In the genomic region with DNA sequence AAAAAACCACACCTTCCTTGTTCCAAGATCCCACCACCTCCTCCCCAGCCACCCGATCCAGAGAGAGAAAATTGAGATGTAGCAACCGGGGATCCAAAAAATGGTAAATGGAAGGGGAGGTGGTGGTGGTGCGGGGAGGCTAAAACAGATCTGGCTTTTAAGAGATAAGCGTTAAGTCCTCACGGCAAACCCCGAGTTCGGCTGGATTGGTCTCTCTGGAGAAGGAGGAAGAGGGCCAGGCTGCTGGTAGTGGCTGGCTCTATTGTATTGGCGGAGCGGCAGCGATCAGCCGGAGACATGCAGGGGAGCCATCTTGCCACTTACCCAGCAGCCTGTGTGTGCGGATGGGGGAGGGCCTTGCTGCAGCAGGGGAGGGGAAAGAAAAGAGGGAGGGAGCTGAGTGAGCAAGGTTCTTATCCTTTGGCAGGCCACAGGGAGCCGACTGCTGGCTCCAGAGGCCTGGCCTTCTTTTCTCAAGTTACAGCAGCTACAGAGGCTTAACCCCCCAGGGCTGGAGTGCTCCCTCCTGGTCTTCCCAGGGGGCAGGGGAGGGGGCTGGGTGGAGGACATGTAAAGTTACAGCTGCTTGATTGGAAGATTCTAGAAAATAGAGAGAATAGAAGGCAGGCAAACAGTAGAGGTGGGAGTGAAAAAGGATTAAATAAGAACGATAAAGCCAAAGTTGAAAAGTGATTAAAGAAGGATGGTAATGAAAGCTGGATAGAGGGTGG, we compare ENCODE assay signal across 1 cellular context.
TF ChIP-seq lines count a peak whose summit lies in the region.

No MANE protein-coding gene starts in this region.

TF ChIP-seq in GM23338, 12 proteins besides CTCF, POLR2A, EP300 and RAD21:
- no peak for TF ChIP-seq NANOG (IDR thresholded peaks at IDR 0.05; ENCODE audit: borderline replicate concordance)
- TF ChIP-seq, protein P1, sequence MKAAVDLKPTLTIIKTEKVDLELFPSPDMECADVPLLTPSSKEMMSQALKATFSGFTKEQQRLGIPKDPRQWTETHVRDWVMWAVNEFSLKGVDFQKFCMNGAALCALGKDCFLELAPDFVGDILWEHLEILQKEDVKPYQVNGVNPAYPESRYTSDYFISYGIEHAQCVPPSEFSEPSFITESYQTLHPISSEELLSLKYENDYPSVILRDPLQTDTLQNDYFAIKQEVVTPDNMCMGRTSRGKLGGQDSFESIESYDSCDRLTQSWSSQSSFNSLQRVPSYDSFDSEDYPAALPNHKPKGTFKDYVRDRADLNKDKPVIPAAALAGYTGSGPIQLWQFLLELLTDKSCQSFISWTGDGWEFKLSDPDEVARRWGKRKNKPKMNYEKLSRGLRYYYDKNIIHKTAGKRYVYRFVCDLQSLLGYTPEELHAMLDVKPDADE (IDR thresholded peaks at IDR 0.05): no peak
- no peak for TF ChIP-seq ZNF114 (CRISPR knock-in tag; IDR thresholded peaks at IDR 0.05)
- no peak for TF ChIP-seq EZH2phosphoT487 (IDR thresholded peaks at IDR 0.05; ENCODE audit: unreplicated experiment)
- TF ChIP-seq EZH2 (IDR thresholded peaks at IDR 0.05; ENCODE audit: low read depth, unreplicated experiment): no peak
- TF ChIP-seq CREB1 (CRISPR knock-in tag; IDR thresholded peaks at IDR 0.05; ENCODE audit: low read depth): 0 out of 2 replicates have a peak, but pooled peaks have one; percentile 31
- TF ChIP-seq ZNF331 (CRISPR knock-in tag; IDR thresholded peaks at IDR 0.05; ENCODE audit: low read depth): no peak
- TF ChIP-seq POLR2AphosphoS5 (IDR thresholded peaks at IDR 0.05; ENCODE audit: low read depth): peak; percentile 93
- TF ChIP-seq STAT1 (IDR thresholded peaks at IDR 0.05; ENCODE audit: unreplicated experiment): no peak
- TF ChIP-seq, protein P2, sequence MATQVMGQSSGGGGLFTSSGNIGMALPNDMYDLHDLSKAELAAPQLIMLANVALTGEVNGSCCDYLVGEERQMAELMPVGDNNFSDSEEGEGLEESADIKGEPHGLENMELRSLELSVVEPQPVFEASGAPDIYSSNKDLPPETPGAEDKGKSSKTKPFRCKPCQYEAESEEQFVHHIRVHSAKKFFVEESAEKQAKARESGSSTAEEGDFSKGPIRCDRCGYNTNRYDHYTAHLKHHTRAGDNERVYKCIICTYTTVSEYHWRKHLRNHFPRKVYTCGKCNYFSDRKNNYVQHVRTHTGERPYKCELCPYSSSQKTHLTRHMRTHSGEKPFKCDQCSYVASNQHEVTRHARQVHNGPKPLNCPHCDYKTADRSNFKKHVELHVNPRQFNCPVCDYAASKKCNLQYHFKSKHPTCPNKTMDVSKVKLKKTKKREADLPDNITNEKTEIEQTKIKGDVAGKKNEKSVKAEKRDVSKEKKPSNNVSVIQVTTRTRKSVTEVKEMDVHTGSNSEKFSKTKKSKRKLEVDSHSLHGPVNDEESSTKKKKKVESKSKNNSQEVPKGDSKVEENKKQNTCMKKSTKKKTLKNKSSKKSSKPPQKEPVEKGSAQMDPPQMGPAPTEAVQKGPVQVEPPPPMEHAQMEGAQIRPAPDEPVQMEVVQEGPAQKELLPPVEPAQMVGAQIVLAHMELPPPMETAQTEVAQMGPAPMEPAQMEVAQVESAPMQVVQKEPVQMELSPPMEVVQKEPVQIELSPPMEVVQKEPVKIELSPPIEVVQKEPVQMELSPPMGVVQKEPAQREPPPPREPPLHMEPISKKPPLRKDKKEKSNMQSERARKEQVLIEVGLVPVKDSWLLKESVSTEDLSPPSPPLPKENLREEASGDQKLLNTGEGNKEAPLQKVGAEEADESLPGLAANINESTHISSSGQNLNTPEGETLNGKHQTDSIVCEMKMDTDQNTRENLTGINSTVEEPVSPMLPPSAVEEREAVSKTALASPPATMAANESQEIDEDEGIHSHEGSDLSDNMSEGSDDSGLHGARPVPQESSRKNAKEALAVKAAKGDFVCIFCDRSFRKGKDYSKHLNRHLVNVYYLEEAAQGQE (IDR thresholded peaks at IDR 0.05; ENCODE audit: unreplicated experiment): no peak
- no peak for TF ChIP-seq JUNB (IDR thresholded peaks at IDR 0.05; ENCODE audit: unreplicated experiment)
- TF ChIP-seq, protein P3, sequence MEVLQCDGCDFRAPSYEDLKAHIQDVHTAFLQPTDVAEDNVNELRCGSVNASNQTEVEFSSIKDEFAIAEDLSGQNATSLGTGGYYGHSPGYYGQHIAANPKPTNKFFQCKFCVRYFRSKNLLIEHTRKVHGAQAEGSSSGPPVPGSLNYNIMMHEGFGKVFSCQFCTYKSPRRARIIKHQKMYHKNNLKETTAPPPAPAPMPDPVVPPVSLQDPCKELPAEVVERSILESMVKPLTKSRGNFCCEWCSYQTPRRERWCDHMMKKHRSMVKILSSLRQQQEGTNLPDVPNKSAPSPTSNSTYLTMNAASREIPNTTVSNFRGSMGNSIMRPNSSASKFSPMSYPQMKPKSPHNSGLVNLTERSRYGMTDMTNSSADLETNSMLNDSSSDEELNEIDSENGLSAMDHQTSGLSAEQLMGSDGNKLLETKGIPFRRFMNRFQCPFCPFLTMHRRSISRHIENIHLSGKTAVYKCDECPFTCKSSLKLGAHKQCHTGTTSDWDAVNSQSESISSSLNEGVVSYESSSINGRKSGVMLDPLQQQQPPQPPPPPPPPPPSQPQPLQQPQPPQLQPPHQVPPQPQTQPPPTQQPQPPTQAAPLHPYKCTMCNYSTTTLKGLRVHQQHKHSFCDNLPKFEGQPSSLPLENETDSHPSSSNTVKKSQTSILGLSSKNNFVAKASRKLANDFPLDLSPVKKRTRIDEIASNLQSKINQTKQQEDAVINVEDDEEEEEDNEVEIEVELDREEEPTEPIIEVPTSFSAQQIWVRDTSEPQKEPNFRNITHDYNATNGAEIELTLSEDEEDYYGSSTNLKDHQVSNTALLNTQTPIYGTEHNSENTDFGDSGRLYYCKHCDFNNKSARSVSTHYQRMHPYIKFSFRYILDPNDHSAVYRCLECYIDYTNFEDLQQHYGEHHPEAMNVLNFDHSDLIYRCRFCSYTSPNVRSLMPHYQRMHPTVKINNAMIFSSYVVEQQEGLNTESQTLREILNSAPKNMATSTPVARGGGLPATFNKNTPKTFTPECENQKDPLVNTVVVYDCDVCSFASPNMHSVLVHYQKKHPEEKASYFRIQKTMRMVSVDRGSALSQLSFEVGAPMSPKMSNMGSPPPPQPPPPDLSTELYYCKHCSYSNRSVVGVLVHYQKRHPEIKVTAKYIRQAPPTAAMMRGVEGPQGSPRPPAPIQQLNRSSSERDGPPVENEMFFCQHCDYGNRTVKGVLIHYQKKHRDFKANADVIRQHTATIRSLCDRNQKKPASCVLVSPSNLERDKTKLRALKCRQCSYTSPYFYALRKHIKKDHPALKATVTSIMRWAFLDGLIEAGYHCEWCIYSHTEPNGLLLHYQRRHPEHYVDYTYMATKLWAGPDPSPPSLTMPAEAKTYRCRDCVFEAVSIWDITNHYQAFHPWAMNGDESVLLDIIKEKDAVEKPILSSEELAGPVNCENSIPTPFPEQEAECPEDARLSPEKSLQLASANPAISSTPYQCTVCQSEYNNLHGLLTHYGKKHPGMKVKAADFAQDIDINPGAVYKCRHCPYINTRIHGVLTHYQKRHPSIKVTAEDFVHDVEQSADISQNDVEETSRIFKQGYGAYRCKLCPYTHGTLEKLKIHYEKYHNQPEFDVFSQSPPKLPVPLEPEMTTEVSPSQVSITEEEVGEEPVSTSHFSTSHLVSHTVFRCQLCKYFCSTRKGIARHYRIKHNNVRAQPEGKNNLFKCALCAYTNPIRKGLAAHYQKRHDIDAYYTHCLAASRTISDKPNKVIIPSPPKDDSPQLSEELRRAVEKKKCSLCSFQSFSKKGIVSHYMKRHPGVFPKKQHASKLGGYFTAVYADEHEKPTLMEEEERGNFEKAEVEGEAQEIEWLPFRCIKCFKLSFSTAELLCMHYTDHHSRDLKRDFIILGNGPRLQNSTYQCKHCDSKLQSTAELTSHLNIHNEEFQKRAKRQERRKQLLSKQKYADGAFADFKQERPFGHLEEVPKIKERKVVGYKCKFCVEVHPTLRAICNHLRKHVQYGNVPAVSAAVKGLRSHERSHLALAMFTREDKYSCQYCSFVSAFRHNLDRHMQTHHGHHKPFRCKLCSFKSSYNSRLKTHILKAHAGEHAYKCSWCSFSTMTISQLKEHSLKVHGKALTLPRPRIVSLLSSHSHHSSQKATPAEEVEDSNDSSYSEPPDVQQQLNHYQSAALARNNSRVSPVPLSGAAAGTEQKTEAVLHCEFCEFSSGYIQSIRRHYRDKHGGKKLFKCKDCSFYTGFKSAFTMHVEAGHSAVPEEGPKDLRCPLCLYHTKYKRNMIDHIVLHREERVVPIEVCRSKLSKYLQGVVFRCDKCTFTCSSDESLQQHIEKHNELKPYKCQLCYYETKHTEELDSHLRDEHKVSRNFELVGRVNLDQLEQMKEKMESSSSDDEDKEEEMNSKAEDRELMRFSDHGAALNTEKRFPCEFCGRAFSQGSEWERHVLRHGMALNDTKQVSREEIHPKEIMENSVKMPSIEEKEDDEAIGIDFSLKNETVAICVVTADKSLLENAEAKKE (CRISPR knock-in tag; IDR thresholded peaks at IDR 0.05): no peak
